Comparison of ENCODE assay signal across 8 cellular contexts in the genomic region with DNA sequence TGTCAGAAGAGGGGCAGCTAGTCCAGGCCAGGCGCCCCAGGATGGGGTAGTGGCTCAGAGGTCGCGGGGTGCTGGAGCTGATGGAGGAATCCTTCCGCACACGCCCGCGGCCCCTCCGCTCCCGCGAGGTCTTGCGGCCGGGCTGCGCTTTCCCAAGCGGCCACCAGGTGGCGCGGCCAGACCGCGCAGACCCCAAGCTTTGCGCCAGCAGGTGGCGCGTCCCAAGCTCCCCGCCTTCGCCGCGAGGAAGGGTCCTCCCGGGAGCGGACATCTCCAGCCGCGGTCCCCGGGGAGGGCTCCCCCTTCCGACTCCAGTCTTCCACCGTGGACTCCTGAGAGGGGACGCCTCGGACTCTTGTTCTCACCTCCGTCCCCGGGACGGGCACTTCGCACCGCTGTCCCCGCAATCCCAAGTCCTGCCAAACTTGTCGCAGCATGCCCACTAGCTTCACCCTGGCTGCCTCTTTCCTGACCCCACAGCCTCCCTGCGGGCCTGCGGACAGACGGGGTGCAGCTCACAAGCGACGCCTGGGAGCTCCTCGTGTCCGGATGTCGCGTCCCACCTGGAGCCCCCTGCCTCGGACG. TPM values are rescaled to one million over a fixed set of nuclear protein-coding genes. Genes with fewer than 3 reads are reported as not detected.
A peak's percentile ranks its signal among the peaks of the same experiment; 100 is the strongest.
DNase-seq lines count a peak whose midpoint lies in the region; ATAC-seq and TF ChIP-seq lines count a peak whose summit lies in the region.

No MANE protein-coding gene starts in this region.

- DNase-seq in DMS53 treated with DMSO at 0.1 percent for 48 hours (lab: John Stamatoyannopoulos, UW; ENCODE audit: unreplicated experiment) (peak; percentile 40), KBM-7 (peak; percentile 83), SW480 (ENCODE audit: low spot score) (peak; percentile 59), amniotic epithelial cell (ENCODE audit: low read depth) (peak; percentile 37), right atrium auricular region (ENCODE audit: low spot score) (no peak), uterus (peak; percentile 35 to 64)

- TF ChIP-seq POLR2A in uterus (IDR thresholded peaks at IDR 0.05) = peak in 1 of 2 donors; percentile 22

- TF ChIP-seq CTCF in right atrium auricular region (IDR thresholded peaks at IDR 0.05) (peak; percentile 99 to 100), uterus (IDR thresholded peaks at IDR 0.05) (peak; percentile 99 to 100 (median 99))

- no peak overlapping the region for H3K27ac ChIP-seq in right atrium auricular region
- H3K27ac ChIP-seq in rectal smooth muscle tissue (ENCODE audit: low read depth, low read length) = no peak overlapping the region
- H3K27ac ChIP-seq in uterus = no peak overlapping the region

- H3K9ac ChIP-seq in rectal smooth muscle tissue (ENCODE audit: low read length) = no peak overlapping the region

- in situ Hi-C loops in KBM-7 (cut with MboI; ENCODE audit: low pct_unique_long_range_greater_than_20kb, low sequenced_read_pairs) = no loop called here

- H3K27me3 ChIP-seq in right atrium auricular region (peaks cover 4 to 11% of the 10 kb centered on the region in 2 donors), rectal smooth muscle tissue (ENCODE audit: control insufficient read depth, insufficient read depth, low read length) (peaks cover 10% of the 10 kb centered on the region), uterus (no peaks in the 10 kb centered on the region)

- H3K9me3 ChIP-seq in right atrium auricular region = peaks cover 0 to 14% of the 10 kb centered on the region in 2 donors
- no peaks in the 10 kb centered on the region for H3K9me3 ChIP-seq in uterus

- intact Hi-C loops in uterus (cut with DNase I; ENCODE audit: low total_unique reads) = no loop called here

- H3K4me1 ChIP-seq in right atrium auricular region = peaks cover 0 to 14% of the 10 kb centered on the region in 2 donors
- H3K4me1 ChIP-seq in rectal smooth muscle tissue (ENCODE audit: control insufficient read depth, insufficient read depth, low read length) = peaks cover 4% of the 10 kb centered on the region
- peaks cover 0 to 3% of the 10 kb centered on the region in 2 donors for H3K4me1 ChIP-seq in uterus

- peak; percentile 79 for ATAC-seq in GM21529 (IDR thresholded peaks at IDR 0.05; ENCODE audit: unreplicated experiment)

- peak overlapping the region; percentile 21 to 48 for H3K4me3 ChIP-seq in right atrium auricular region
- H3K4me3 ChIP-seq in rectal smooth muscle tissue (ENCODE audit: low read length) = peak overlapping the region; percentile 63
- peak overlapping the region; percentile 25 to 33 for H3K4me3 ChIP-seq in uterus

- H3K36me3 ChIP-seq in right atrium auricular region (no peaks in the 10 kb centered on the region), rectal smooth muscle tissue (ENCODE audit: control insufficient read depth, insufficient read depth, low read length) (no peaks in the 10 kb centered on the region), uterus (no peaks in the 10 kb centered on the region)

RNA-seq across cellular contexts. Expression of a gene that starts 19.4 kb away (rescaled TPM):
- total RNA-seq in right atrium auricular region = not detected
- total RNA-seq in uterus = not detected

RNA-seq across cellular contexts. Expression of a gene that starts 24.2 kb away (rescaled TPM):
- under 1 TPM in 1 of 2 donors, not detected in 1; 0.22 TPM for total RNA-seq in right atrium auricular region
- total RNA-seq in uterus = 1 to 10 TPM in 2 of 4 donors, under 1 TPM in 2; 0.26 to 2.6 (median 0.70) TPM
